In genomic region chr17:10683853-10684252, GRCh38 we compare ENCODE assay signal across 11 cellular contexts. TPM values are rescaled to one million over a fixed set of nuclear protein-coding genes. Genes with fewer than 3 reads are reported as not detected.
A peak's percentile ranks its signal among the peaks of the same experiment; 100 is the strongest.
DNase-seq lines count a peak whose midpoint lies in the region; ATAC-seq, FAIRE-seq and TF ChIP-seq lines count a peak whose summit lies in the region.
"Had no signal": no experiment of that assay in that cellular context is flagged by ENCODE, and none has a peak within 500 bp of the region (broad histone marks: within the 10 kb centered on the region; RNA-seq: fewer than 3 reads in every experiment).

No MANE protein-coding gene starts in this region.

- no peak overlapping the region for H2BK120ac ChIP-seq in mesenchymal stem cell (ENCODE audit: low read depth, low read length)

- H3K4me1 Mint-ChIP-seq in activated CD8-positive, alpha-beta memory T cell treated with anti-CD3 and anti-CD28 coated beads, Interleukin-2, amount 10 ng/mL, durations not matched to agents 7 days and 5 days = peaks cover 5% of the 10 kb centered on the region
- H3K4me1 Mint-ChIP-seq in stimulated activated naive CD8-positive, alpha-beta T cell treated with anti-CD3 and anti-CD28 coated beads, Interleukin-15, amount 100 ng/mL, for 72 hours = peaks cover 6% of the 10 kb centered on the region

- TF ChIP-seq RAD21 in GM12878 (IDR thresholded peaks at IDR 0.05; ENCODE audit: insufficient read depth, low read depth, low read length) = peak; percentile 34; the same call in 1 of the 2 replicates

- CTCF ChIA-PET in GM12878 (lab: Yijun Ruan, JAX) = interaction anchor here (1.0 to 3.6 kb wide), 12 partner anchors 9 to 67 kb away, joined by 3 to 40 read pairs (median 8); no protein-coding TSS in a partner anchor
- CTCF ChIA-PET in activated CD8-positive, alpha-beta memory T cell treated with anti-CD3 and anti-CD28 coated beads, Interleukin-2, amount 10 ng/mL, durations not matched to agents 7 days and 5 days (lab: Charles Lee) = interaction anchor here (1.0 to 2.5 kb wide), 8 partner anchors 9 to 161 kb away, joined by 3 to 19 read pairs (median 5); partner anchors contain the start of gene MYH3

- no peak overlapping the region for H3K27ac Mint-ChIP-seq in activated CD8-positive, alpha-beta memory T cell treated with anti-CD3 and anti-CD28 coated beads, Interleukin-2, amount 10 ng/mL, durations not matched to agents 7 days and 5 days
- H3K27ac Mint-ChIP-seq in stimulated activated naive CD8-positive, alpha-beta T cell treated with anti-CD3 and anti-CD28 coated beads, Interleukin-15, amount 100 ng/mL, for 72 hours = no peak overlapping the region
- H3K27ac Mint-ChIP-seq: naive B cell had no signal

- H2AK5ac ChIP-seq in mesenchymal stem cell (ENCODE audit: low read length, severe bottlenecking) = no peak overlapping the region

- peaks cover 14% of the 10 kb centered on the region for H3K79me1 ChIP-seq in mesenchymal stem cell (replicated peaks; ENCODE audit: low read length, poor library complexity, severe bottlenecking)

- in situ Hi-C loops in Caki2 (cut with HindIII; ENCODE audit: low pct_unique_long_range_greater_than_20kb, low sequenced_read_pairs) = no loop called here
- in situ Hi-C loops in GM12878 (cut with MboI) = no loop called here

- no peak overlapping the region for H3K14ac ChIP-seq in mesenchymal stem cell (ENCODE audit: low read length in 2 of 2)

- H3K36me3 Mint-ChIP-seq in activated CD8-positive, alpha-beta memory T cell treated with anti-CD3 and anti-CD28 coated beads, Interleukin-2, amount 10 ng/mL, durations not matched to agents 7 days and 5 days = peaks cover 47% of the 10 kb centered on the region

- DNase-seq in Caki2 (ENCODE audit: low read depth) = peak; percentile 3
- peak; percentile 73 for DNase-seq in Karpas-422
- DNase-seq in GM12878 (ENCODE audit: low read depth, low spot score) = no peak
- DNase-seq in mesenchymal stem cell = peak; percentile 43
- no peak for DNase-seq in activated CD8-positive, alpha-beta memory T cell treated with anti-CD3 and anti-CD28 coated beads, Interleukin-2, amount 10 ng/mL, durations not matched to agents 7 days and 5 days
- no peak for DNase-seq in stimulated activated naive CD8-positive, alpha-beta T cell treated with anti-CD3 and anti-CD28 coated beads, Interleukin-15, amount 100 ng/mL, for 72 hours
- no peak for DNase-seq in activated naive CD4-positive, alpha-beta T cell treated with Interleukin-2 at 50 U/mL for 16 hours
- DNase-seq in GF-D8 (lab: John Stamatoyannopoulos, UW) = no peak
- DNase-seq: naive B cell, NCI-H1436 had no signal

- no peak overlapping the region for H4K8ac ChIP-seq in mesenchymal stem cell (ENCODE audit: low read length)

- H4K91ac ChIP-seq in mesenchymal stem cell (ENCODE audit: low read length) = no peak overlapping the region

- H3K27me3 Mint-ChIP-seq in activated CD8-positive, alpha-beta memory T cell treated with anti-CD3 and anti-CD28 coated beads, Interleukin-2, amount 10 ng/mL, durations not matched to agents 7 days and 5 days = no peaks in the 10 kb centered on the region
- no peaks in the 10 kb centered on the region for H3K27me3 Mint-ChIP-seq in stimulated activated naive CD8-positive, alpha-beta T cell treated with anti-CD3 and anti-CD28 coated beads, Interleukin-15, amount 100 ng/mL, for 72 hours
- H3K27me3 Mint-ChIP-seq: naive B cell had no signal

- no peak overlapping the region for H3K4me2 ChIP-seq in Karpas-422 (ENCODE audit: low read depth, low read length, poor library complexity, severe bottlenecking)
- H3K4me2 ChIP-seq in GM12878 (ENCODE audit: control insufficient read depth, insufficient read depth) = no peak overlapping the region
- H3K4me2 ChIP-seq in mesenchymal stem cell (ENCODE audit: low read length, poor library complexity, severe bottlenecking) = no peak overlapping the region

- H3K4ac ChIP-seq in mesenchymal stem cell (ENCODE audit: low read depth in 1 of 2, low read length in 2 of 2) = no peak overlapping the region

- ATAC-seq in GM12878 = no peak
- ATAC-seq in activated CD8-positive, alpha-beta memory T cell treated with anti-CD3 and anti-CD28 coated beads, Interleukin-2, amount 10 ng/mL, durations not matched to agents 7 days and 5 days = no peak
- ATAC-seq in stimulated activated naive CD8-positive, alpha-beta T cell treated with anti-CD3 and anti-CD28 coated beads, Interleukin-15, amount 100 ng/mL, for 72 hours = no peak

- H3K27me3 ChIP-seq in Karpas-422 (ENCODE audit: low read length) = no peaks in the 10 kb centered on the region
- no peaks in the 10 kb centered on the region for H3K27me3 ChIP-seq in GM12878 (replicated peaks in 1 of 2; ENCODE audit: control insufficient read depth in 2 of 2, insufficient read depth in 2 of 2, low read length in 1 of 2)
- no peaks in the 10 kb centered on the region for H3K27me3 ChIP-seq in mesenchymal stem cell (ENCODE audit: control insufficient read depth in 1 of 2, insufficient read depth in 1 of 2, low read length in 2 of 2)
- H3K27me3 ChIP-seq: tibial nerve had no signal

- no peaks in the 10 kb centered on the region for H4K20me1 ChIP-seq in Karpas-422 (ENCODE audit: insufficient read depth, low read depth, low read length)
- no peaks in the 10 kb centered on the region for H4K20me1 ChIP-seq in GM12878 (ENCODE audit: control insufficient read depth, insufficient read depth)

- TF ChIP-seq CTCF in GM12878 (IDR thresholded peaks at IDR 0.05 in 2 of 3, conservative IDR thresholded peaks at IDR 0.05 in 1 of 3; ENCODE audit: control insufficient read depth in 2 of 3, extremely low read depth in 1 of 3, insufficient read depth in 1 of 3, low read depth in 3 of 3, low read length in 3 of 3) = peak; percentile 30 to 61 (median 32); a peak in 5 of 6 replicates

- no peak overlapping the region for H3K4me3 Mint-ChIP-seq in activated CD8-positive, alpha-beta memory T cell treated with anti-CD3 and anti-CD28 coated beads, Interleukin-2, amount 10 ng/mL, durations not matched to agents 7 days and 5 days
- H3K4me3 Mint-ChIP-seq in stimulated activated naive CD8-positive, alpha-beta T cell treated with anti-CD3 and anti-CD28 coated beads, Interleukin-15, amount 100 ng/mL, for 72 hours = no peak overlapping the region
- H3K4me3 Mint-ChIP-seq: naive B cell had no signal

- no peaks in the 10 kb centered on the region for H3K9me2 ChIP-seq in Karpas-422 (replicated peaks; ENCODE audit: insufficient read depth, low read length)

- RAD21 ChIA-PET in GM12878 (lab: Charles Lee; ENCODE audit: unreplicated experiment) = no interaction called here

- SMC1A ChIA-PET in GM12878 (lab: Charles Lee; ENCODE audit: uncharacterized antibody, unreplicated experiment) = interaction anchor here (1.0 to 2.1 kb wide), 5 partner anchors 11 to 52 kb away, joined by 3 to 6 read pairs (median 4); no protein-coding TSS in a partner anchor

- H3K18ac ChIP-seq in mesenchymal stem cell (ENCODE audit: low read depth in 1 of 2, low read length in 2 of 2) = no peak overlapping the region

- H3K9ac ChIP-seq in Karpas-422 (ENCODE audit: low read length) (no peak overlapping the region), GM12878 (ENCODE audit: control insufficient read depth, insufficient read depth, low read length) (no peak overlapping the region), mesenchymal stem cell (ENCODE audit: low read length) (no peak overlapping the region)

- no peak overlapping the region for H2BK12ac ChIP-seq in mesenchymal stem cell (ENCODE audit: low read length in 2 of 2)

- no peak overlapping the region for H2AFZ ChIP-seq in Karpas-422 (ENCODE audit: low read length)
- no peak overlapping the region for H2AFZ ChIP-seq in GM12878 (ENCODE audit: control insufficient read depth, low read depth, low read length)
- no peak overlapping the region for H2AFZ ChIP-seq in mesenchymal stem cell (ENCODE audit: low read depth, low read length)

- WGBS in GM12878 (ENCODE audit: insufficient coverage, insufficient replicate concordance, low lambda C conversion rate, missing lambda C conversion rate) = 71% methylated on average over 2 of the region's 2 CpGs
- WGBS in mesenchymal stem cell = 92% methylated on average over 2 of the region's 2 CpGs

- H3K79me2 ChIP-seq in Karpas-422 (ENCODE audit: low read length) = peaks cover 58% of the 10 kb centered on the region
- peaks cover 2% of the 10 kb centered on the region for H3K79me2 ChIP-seq in GM12878 (ENCODE audit: control insufficient read depth, insufficient read depth, low read length)

- H3K9me3 Mint-ChIP-seq in activated CD8-positive, alpha-beta memory T cell treated with anti-CD3 and anti-CD28 coated beads, Interleukin-2, amount 10 ng/mL, durations not matched to agents 7 days and 5 days (ENCODE audit: low read depth) = no peaks in the 10 kb centered on the region
- no peaks in the 10 kb centered on the region for H3K9me3 Mint-ChIP-seq in stimulated activated naive CD8-positive, alpha-beta T cell treated with anti-CD3 and anti-CD28 coated beads, Interleukin-15, amount 100 ng/mL, for 72 hours
- H3K9me3 Mint-ChIP-seq: naive B cell had no signal

- intact Hi-C loops in GM12878 (cut with micrococcal nuclease; ENCODE audit: unreplicated experiment) = loop anchor here (1.0 kb wide), 1 partner anchor 53 kb away; no protein-coding TSS in a partner anchor

- no peak for TF ChIP-seq EP300 in GM12878 (IDR thresholded peaks at IDR 0.05; ENCODE audit: borderline replicate concordance in 1 of 2, control insufficient read depth in 1 of 2, low read depth in 2 of 2, low read length in 2 of 2)

- H3K4me3 ChIP-seq in Karpas-422 (ENCODE audit: low read length) = no peak overlapping the region
- H3K4me3 ChIP-seq in GM12878 = no peak overlapping the region
- H3K4me3 ChIP-seq in mesenchymal stem cell (ENCODE audit: insufficient read depth in 1 of 2, low read depth in 1 of 2, low read length in 2 of 2) = no peak overlapping the region
- H3K4me3 ChIP-seq: tibial nerve had no signal

- H3K27ac ChIP-seq in Karpas-422 (ENCODE audit: low read length) = no peak overlapping the region
- no peak overlapping the region for H3K27ac ChIP-seq in GM12878 (ENCODE audit: control insufficient read depth, insufficient read depth)
- H3K27ac ChIP-seq in mesenchymal stem cell (ENCODE audit: low read length, poor library complexity, severe bottlenecking) = no peak overlapping the region
- H3K27ac ChIP-seq: tibial nerve had no signal

- no peaks in the 10 kb centered on the region for H3K4me1 ChIP-seq in Karpas-422 (ENCODE audit: low read length)
- H3K4me1 ChIP-seq in GM12878 (ENCODE audit: control insufficient read depth, insufficient read depth, low read length) = no peaks in the 10 kb centered on the region
- H3K4me1 ChIP-seq in mesenchymal stem cell (ENCODE audit: control insufficient read depth, insufficient read depth, low read depth, low read length) = peaks cover 2% of the 10 kb centered on the region

- H3K23ac ChIP-seq in mesenchymal stem cell (ENCODE audit: low read length in 2 of 2) = no peak overlapping the region

- POLR2A ChIA-PET in GM12878 (lab: Charles Lee) = no interaction called here

- no TSS peak for BruUV-seq in GM12878 (replicated peaks; lab: Mats Ljungman, UMichigan)

- H3K36me3 ChIP-seq in Karpas-422 (ENCODE audit: insufficient read depth, low read length) = peaks cover 70% of the 10 kb centered on the region
- peaks cover 3 to 23% of the 10 kb centered on the region in 2 experiments for H3K36me3 ChIP-seq in GM12878 (ENCODE audit: control insufficient read depth in 2 of 2, insufficient read depth in 2 of 2, low read length in 1 of 2)
- peaks cover 23 to 82% of the 10 kb centered on the region in 2 experiments for H3K36me3 ChIP-seq in mesenchymal stem cell (ENCODE audit: control insufficient read depth in 1 of 2, insufficient read depth in 2 of 2, low read depth in 1 of 2, low read length in 2 of 2)

- no peak overlapping the region for H2BK15ac ChIP-seq in mesenchymal stem cell (ENCODE audit: low read depth, poor library complexity, severe bottlenecking)

- TF ChIP-seq POLR2A in GM12878 (IDR thresholded peaks at IDR 0.05; ENCODE audit: low read depth, low read length) = no peak

- H2BK5ac ChIP-seq in mesenchymal stem cell (ENCODE audit: low read depth, low read length, poor library complexity, severe bottlenecking) = no peak overlapping the region

- FAIRE-seq in GM12878 (lab: Jason Lieb, UNC) = no peak

- H3K9me3 ChIP-seq in Karpas-422 (ENCODE audit: low read length) (no peaks in the 10 kb centered on the region), GM12878 (replicated peaks; ENCODE audit: control insufficient read depth, insufficient read depth, low read length) (no peaks in the 10 kb centered on the region), mesenchymal stem cell (ENCODE audit: control insufficient read depth, low read length) (no peaks in the 10 kb centered on the region)
- H3K9me3 ChIP-seq: tibial nerve had no signal

RNA-seq across cellular contexts. Expression of gene SCO1, which starts 13.5 kb away (rescaled TPM):
- 10.5 and 14.9 TPM in 2 replicates for total RNA-seq in Caki2 (2014; rRNA removed; shearing (Covaris generic); ENCODE audit: low replicate concordance)
- total RNA-seq in Karpas-422 (2014; rRNA removed; shearing (Covaris generic); ENCODE audit: low replicate concordance) = 39.7 and 51.5 TPM in 2 replicates
- total RNA-seq in GM12878 (2013; cell fraction: nucleolus; rRNA removed) = 40.1 and 45.8 TPM in 2 replicates
- total RNA-seq in GM12878 (2014; rRNA removed) (71.4 and 73.0 TPM in 2 replicates), GM12878 (2014; rRNA removed; fragmentation: Illumina TruSeq; extraction: Trizol) (25.3 and 29.4 TPM in 2 replicates), GM12878 (2021) (43.1 and 43.5 TPM in 2 replicates)
- polyA plus RNA-seq in GM12878 (2011; ENCODE audit: low read depth) = 8.5 TPM
- polyA plus RNA-seq in GM12878 (2011; rRNA removed) (32.6 and 42.4 TPM in 2 replicates), GM12878 (2014; fragmentation: Illumina TruSeq; extraction: Trizol) (25.3 and 25.4 TPM in 2 replicates), GM12878 (2014; fragmentation: Nextera tagmentation; extraction: Ambion mirVana) (10 to 100 TPM in 1 of 2 experiments, 1 to 10 TPM in 1; 8.2 to 24.8 TPM), GM12878 (2014; rRNA removed) (41.7 and 50.9 TPM in 2 replicates), GM12878 (2016; fragmentation: Nextera tagmentation; extraction: Ambion mirVana) (10 to 100 TPM; 64.7 to 68.1 TPM)
- polyA plus RNA-seq in GM12878 (2011; cell fraction: cytosol; rRNA removed) = 17.9 and 22.0 TPM in 2 replicates
- polyA plus RNA-seq in GM12878 (2011; cell fraction: nucleus; rRNA removed) = 15.3 and 21.4 TPM in 2 replicates
- polyA plus RNA-seq in GM12878 (2012) = 15.6 and 19.1 TPM in 2 replicates
- polyA minus RNA-seq in GM12878 (2011; rRNA and poly(A)+ RNA removed) = 13.2 and 15.9 TPM in 2 replicates
- 6.4 and 8.6 TPM in 2 replicates for polyA minus RNA-seq in GM12878 (2011; cell fraction: cytosol; rRNA and poly(A)+ RNA removed)
- 36.0 and 63.3 TPM in 2 replicates for polyA minus RNA-seq in GM12878 (2011; cell fraction: nucleus; rRNA and poly(A)+ RNA removed)
- polyA plus RNA-seq in mesenchymal stem cell (2013, experiment 1 of 2) = 17.5 TPM
- 16.0 TPM for polyA plus RNA-seq in mesenchymal stem cell (2013, experiment 2 of 2)
- 10 to 100 TPM; 25.6 to 30.4 TPM for total RNA-seq in activated CD8-positive, alpha-beta memory T cell treated with anti-CD3 and anti-CD28 coated beads, Interleukin-2, amount 10 ng/mL, durations not matched to agents 7 days and 5 days

RNA-seq across cellular contexts. Expression of gene ADPRM, which starts 13.5 kb away (rescaled TPM):
- total RNA-seq in Caki2 (2014; rRNA removed; shearing (Covaris generic); ENCODE audit: low replicate concordance) = 1.9 and 4.0 TPM in 2 replicates
- 4.7 and 7.8 TPM in 2 replicates for total RNA-seq in Karpas-422 (2014; rRNA removed; shearing (Covaris generic); ENCODE audit: low replicate concordance)
- 28.4 and 29.8 TPM in 2 replicates for total RNA-seq in GM12878 (2013; cell fraction: nucleolus; rRNA removed)
- total RNA-seq in GM12878 (2014; rRNA removed) (8.7 TPM in 2 replicates), GM12878 (2014; rRNA removed; fragmentation: Illumina TruSeq; extraction: Trizol) (11.0 and 11.7 TPM in 2 replicates), GM12878 (2021) (7.1 TPM in 2 replicates)
- polyA plus RNA-seq in GM12878 (2011; ENCODE audit: low read depth) = 12.0 TPM
- polyA plus RNA-seq in GM12878 (2011; rRNA removed) (13.8 and 18.4 TPM in 2 replicates), GM12878 (2014; fragmentation: Illumina TruSeq; extraction: Trizol) (8.8 and 11.4 TPM in 2 replicates), GM12878 (2014; fragmentation: Nextera tagmentation; extraction: Ambion mirVana) (10 to 100 TPM; 14.2 to 18.4 TPM), GM12878 (2014; rRNA removed) (5.4 and 7.5 TPM in 2 replicates), GM12878 (2016; fragmentation: Nextera tagmentation; extraction: Ambion mirVana) (1 to 10 TPM; 8.0 to 8.3 TPM)
- polyA plus RNA-seq in GM12878 (2011; cell fraction: cytosol; rRNA removed) = 6.4 and 8.4 TPM in 2 replicates
- 5.9 and 6.6 TPM in 2 replicates for polyA plus RNA-seq in GM12878 (2011; cell fraction: nucleus; rRNA removed)
- polyA plus RNA-seq in GM12878 (2012) = 11.3 and 12.9 TPM in 2 replicates
- polyA minus RNA-seq in GM12878 (2011; rRNA and poly(A)+ RNA removed) = 9.5 and 12.7 TPM in 2 replicates
- polyA minus RNA-seq in GM12878 (2011; cell fraction: cytosol; rRNA and poly(A)+ RNA removed) = 1.3 and 2.1 TPM in 2 replicates
- 8.3 and 12.1 TPM in 2 replicates for polyA minus RNA-seq in GM12878 (2011; cell fraction: nucleus; rRNA and poly(A)+ RNA removed)
- 9.4 TPM for polyA plus RNA-seq in mesenchymal stem cell (2013, experiment 1 of 2)
- 10.2 TPM for polyA plus RNA-seq in mesenchymal stem cell (2013, experiment 2 of 2)
- 10 to 100 TPM in 1 of 2 experiments, 1 to 10 TPM in 1; 9.9 to 10.6 TPM for total RNA-seq in activated CD8-positive, alpha-beta memory T cell treated with anti-CD3 and anti-CD28 coated beads, Interleukin-2, amount 10 ng/mL, durations not matched to agents 7 days and 5 days

RNA-seq across cellular contexts. Expression of gene MYH3, which starts 26.7 kb away (rescaled TPM):
- 0.03 TPM in 1 of 2 replicates, not detected in the other for total RNA-seq in Caki2 (2014; rRNA removed; shearing (Covaris generic); ENCODE audit: low replicate concordance)
- 1.0 and 1.7 TPM in 2 replicates for total RNA-seq in Karpas-422 (2014; rRNA removed; shearing (Covaris generic); ENCODE audit: low replicate concordance)
- total RNA-seq in GM12878 (2013; cell fraction: nucleolus; rRNA removed) = 5.4 and 8.7 TPM in 2 replicates
- total RNA-seq in GM12878 (2014; rRNA removed) (0.17 and 1.5 TPM in 2 replicates), GM12878 (2014; rRNA removed; fragmentation: Illumina TruSeq; extraction: Trizol) (0.31 and 1.0 TPM in 2 replicates), GM12878 (2021) (1.1 and 1.4 TPM in 2 replicates)
- 0.18 TPM for polyA plus RNA-seq in GM12878 (2011; ENCODE audit: low read depth)
- polyA plus RNA-seq in GM12878 (2011; rRNA removed) (0.98 and 1.2 TPM in 2 replicates), GM12878 (2014; fragmentation: Illumina TruSeq; extraction: Trizol) (0.82 and 1.3 TPM in 2 replicates), GM12878 (2014; fragmentation: Nextera tagmentation; extraction: Ambion mirVana) (under 1 TPM; 0.14 to 0.69 TPM), GM12878 (2014; rRNA removed) (0.36 and 0.53 TPM in 2 replicates), GM12878 (2016; fragmentation: Nextera tagmentation; extraction: Ambion mirVana) (under 1 TPM; 0.72 to 0.96 TPM)
- polyA plus RNA-seq in GM12878 (2011; cell fraction: cytosol; rRNA removed) = 0.36 and 0.40 TPM in 2 replicates
- 2.7 and 5.3 TPM in 2 replicates for polyA plus RNA-seq in GM12878 (2011; cell fraction: nucleus; rRNA removed)
- 0.36 and 0.84 TPM in 2 replicates for polyA plus RNA-seq in GM12878 (2012)
- 0.41 and 1.6 TPM in 2 replicates for polyA minus RNA-seq in GM12878 (2011; rRNA and poly(A)+ RNA removed)
- polyA minus RNA-seq in GM12878 (2011; cell fraction: cytosol; rRNA and poly(A)+ RNA removed) = not detected in 2 replicates
- polyA minus RNA-seq in GM12878 (2011; cell fraction: nucleus; rRNA and poly(A)+ RNA removed) = 0.48 and 3.5 TPM in 2 replicates
- 0.33 TPM for polyA plus RNA-seq in mesenchymal stem cell (2013, experiment 1 of 2)
- 0.25 TPM for polyA plus RNA-seq in mesenchymal stem cell (2013, experiment 2 of 2)
- 1 to 10 TPM; 4.1 to 4.3 TPM for total RNA-seq in activated CD8-positive, alpha-beta memory T cell treated with anti-CD3 and anti-CD28 coated beads, Interleukin-2, amount 10 ng/mL, durations not matched to agents 7 days and 5 days

RNA-seq across cellular contexts. Expression of gene TMEM220, which starts 46.0 kb away (rescaled TPM):
- 0.14 and 1.4 TPM in 2 replicates for total RNA-seq in Caki2 (2014; rRNA removed; shearing (Covaris generic); ENCODE audit: low replicate concordance)
- not detected in 2 replicates for total RNA-seq in Karpas-422 (2014; rRNA removed; shearing (Covaris generic); ENCODE audit: low replicate concordance)
- not detected in 2 replicates for total RNA-seq in GM12878 (2013; cell fraction: nucleolus; rRNA removed)
- 0.06 TPM in 1 of 2 replicates, not detected in the other for total RNA-seq in GM12878 (2014; rRNA removed)
- 0.04 TPM in 1 of 2 replicates, not detected in the other for total RNA-seq in GM12878 (2014; rRNA removed; fragmentation: Illumina TruSeq; extraction: Trizol)
- not detected in 2 replicates for total RNA-seq in GM12878 (2021)
- polyA plus RNA-seq in GM12878 (2011; ENCODE audit: low read depth) = not detected
- 0.05 TPM in 1 of 2 replicates, not detected in the other for polyA plus RNA-seq in GM12878 (2011; rRNA removed)
- 0.01 TPM in 1 of 2 replicates, not detected in the other for polyA plus RNA-seq in GM12878 (2011; cell fraction: cytosol; rRNA removed)
- polyA plus RNA-seq in GM12878 (2011; cell fraction: nucleus; rRNA removed) = not detected in 2 replicates
- polyA plus RNA-seq in GM12878 (2012) = 0.34 and 0.42 TPM in 2 replicates
- polyA plus RNA-seq in GM12878 (2014; fragmentation: Illumina TruSeq; extraction: Trizol) = 0.04 TPM in 1 of 2 replicates, not detected in the other
- under 1 TPM; 0.02 to 0.07 TPM for polyA plus RNA-seq in GM12878 (2014; fragmentation: Nextera tagmentation; extraction: Ambion mirVana)
- polyA plus RNA-seq in GM12878 (2014; rRNA removed) = 0.06 and 0.63 TPM in 2 replicates
- polyA plus RNA-seq in GM12878 (2016; fragmentation: Nextera tagmentation; extraction: Ambion mirVana) = under 1 TPM; 0.17 to 0.30 TPM
- not detected in 2 replicates for polyA minus RNA-seq in GM12878 (2011; rRNA and poly(A)+ RNA removed)
- not detected in 2 replicates for polyA minus RNA-seq in GM12878 (2011; cell fraction: cytosol; rRNA and poly(A)+ RNA removed)
- polyA minus RNA-seq in GM12878 (2011; cell fraction: nucleus; rRNA and poly(A)+ RNA removed) = not detected in 2 replicates
- 7.5 TPM for polyA plus RNA-seq in mesenchymal stem cell (2013, experiment 1 of 2)
- 6.3 TPM for polyA plus RNA-seq in mesenchymal stem cell (2013, experiment 2 of 2)
- total RNA-seq in activated CD8-positive, alpha-beta memory T cell treated with anti-CD3 and anti-CD28 coated beads, Interleukin-2, amount 10 ng/mL, durations not matched to agents 7 days and 5 days = under 1 TPM; 0.29 to 0.35 TPM

Comparison
In these comparisons a context has a peak if more than half of its experiments do, and no peak if none do; other contexts are left out.
1. DNase-seq: peak in Caki2 (single experiment), Karpas-422 (single experiment) and mesenchymal stem cell (single experiment); none in GM12878 (single experiment), activated CD8-positive, alpha-beta memory T cell treated with anti-CD3 and anti-CD28 coated beads, Interleukin-2, amount 10 ng/mL, durations not matched to agents 7 days and 5 days (single experiment), stimulated activated naive CD8-positive, alpha-beta T cell treated with anti-CD3 and anti-CD28 coated beads, Interleukin-15, amount 100 ng/mL, for 72 hours (0 of 2), activated naive CD4-positive, alpha-beta T cell treated with Interleukin-2 at 50 U/mL for 16 hours (single experiment) and GF-D8 (single experiment).